Comparison of ENCODE assay signal across 11 cellular contexts in genomic region chr1:51491166-51491981, GRCh38. TPM values are rescaled to one million over a fixed set of nuclear protein-coding genes. Genes with fewer than 3 reads are reported as not detected.
DNase-seq lines count a peak whose midpoint lies in the region; ATAC-seq and TF ChIP-seq lines count a peak whose summit lies in the region.
"Had no signal": no experiment of that assay in that cellular context is flagged by ENCODE, and none has a peak within 500 bp of the region (broad histone marks: within the 10 kb centered on the region; RNA-seq: fewer than 3 reads in every experiment).

No MANE protein-coding gene starts in this region.

- H3K9me3 ChIP-seq in stomach = no peaks in the 10 kb centered on the region

- peak overlapping the region in 3 of 5 donors; percentile 1 to 67 (median 29) for H3K27ac ChIP-seq in stomach
- H3K27ac ChIP-seq: GM23248 had no signal

- no peaks in the 10 kb centered on the region for H3K9me3 Mint-ChIP-seq in activated T-cell treated with anti-CD3 and anti-CD28 coated beads, Interleukin-2, amount 50 U/mL, for 4 hours
- H3K9me3 Mint-ChIP-seq in IgD-negative memory B cell = no peaks in the 10 kb centered on the region
- H3K9me3 Mint-ChIP-seq in activated naive CD8-positive, alpha-beta T cell treated with anti-CD3 and anti-CD28 coated beads, Interleukin-2, amount 50 U/mL, for 24 hours = peaks cover 7% of the 10 kb centered on the region
- H3K9me3 Mint-ChIP-seq in activated T-helper 1 cell treated with anti-CD3 and anti-CD28 coated beads, Interleukin-12 subunit alpha, Interleukin-12 subunit beta, Interleukin-2, Interleukin-4 antibody, amounts not matched to agents 30 ng/mL and 10 ng/mL and 1 ng/mL, durations not matched to agents 14 hours and 24 hours and 36 hours = no peaks in the 10 kb centered on the region

- TF ChIP-seq EP300 in stomach (IDR thresholded peaks at IDR 0.05) = no peak

- H3K27me3 Mint-ChIP-seq in activated T-cell treated with anti-CD3 and anti-CD28 coated beads, Interleukin-2, amount 50 U/mL, for 4 hours (ENCODE audit: low read depth) = no peaks in the 10 kb centered on the region
- H3K27me3 Mint-ChIP-seq in IgD-negative memory B cell = no peaks in the 10 kb centered on the region
- H3K27me3 Mint-ChIP-seq in activated naive CD8-positive, alpha-beta T cell treated with anti-CD3 and anti-CD28 coated beads, Interleukin-2, amount 50 U/mL, for 24 hours = no peaks in the 10 kb centered on the region
- H3K27me3 Mint-ChIP-seq in activated T-helper 1 cell treated with anti-CD3 and anti-CD28 coated beads, Interleukin-12 subunit alpha, Interleukin-12 subunit beta, Interleukin-2, Interleukin-4 antibody, amounts not matched to agents 30 ng/mL and 10 ng/mL and 1 ng/mL, durations not matched to agents 14 hours and 24 hours and 36 hours (ENCODE audit: insufficient read depth) = no peaks in the 10 kb centered on the region

- H3K36me3 ChIP-seq in stomach = no peaks in the 10 kb centered on the region

- H3K4me1 ChIP-seq in stomach = peaks cover 9 to 76% (median 55%) of the 10 kb centered on the region in 4 donors

- H3K27ac Mint-ChIP-seq in IgD-negative memory B cell = peak overlapping the region; percentile 69 to 91 (median 79)
- H3K27ac Mint-ChIP-seq in activated naive CD8-positive, alpha-beta T cell treated with anti-CD3 and anti-CD28 coated beads, Interleukin-2, amount 50 U/mL, for 24 hours = peak overlapping the region; percentile 6
- H3K27ac Mint-ChIP-seq in activated T-helper 1 cell treated with anti-CD3 and anti-CD28 coated beads, Interleukin-12 subunit alpha, Interleukin-12 subunit beta, Interleukin-2, Interleukin-4 antibody, amounts not matched to agents 30 ng/mL and 10 ng/mL and 1 ng/mL, durations not matched to agents 14 hours and 24 hours and 36 hours = no peak overlapping the region

- WGBS in stomach, 5 donors = 38 to 58% (median 49%) methylated on average over 4 of the region's 4 CpGs

- no peak overlapping the region for H3K4me3 ChIP-seq in stomach
- H3K4me3 ChIP-seq: GM23248 had no signal

- no peak for DNase-seq in activated T-cell treated with anti-CD3 and anti-CD28 coated beads, Interleukin-2, amount 50 U/mL, for 4 hours
- DNase-seq in activated T-cell treated with anti-CD3 and anti-CD28 coated beads, Interleukin-2, amount 50 U/mL, for 1 hour = no peak
- no peak for DNase-seq in activated naive CD8-positive, alpha-beta T cell treated with anti-CD3 and anti-CD28 coated beads, Interleukin-2, amount 50 U/mL, for 24 hours
- DNase-seq in stomach (no peak), amygdala (lab: John Stamatoyannopoulos, UW) (no peak)
- DNase-seq in activated T-helper 1 cell treated with anti-CD3 and anti-CD28 coated beads, Interleukin-12 subunit alpha, Interleukin-12 subunit beta, Interleukin-2, Interleukin-4 antibody, amounts not matched to agents 30 ng/mL and 10 ng/mL and 1 ng/mL, durations not matched to agents 14 hours and 24 hours and 36 hours (ENCODE audit: low spot score) = no peak
- DNase-seq: C1 segment of cervical spinal cord, GM23248 had no signal

- intact Hi-C loops in stomach (cut with DNase I; ENCODE audit: low total_unique reads) = no loop called here
- intact Hi-C loops in activated T-helper 1 cell treated with anti-CD3 and anti-CD28 coated beads, Interleukin-12 subunit alpha, Interleukin-12 subunit beta, Interleukin-2, Interleukin-4 antibody, amounts not matched to agents 30 ng/mL and 10 ng/mL and 1 ng/mL, durations not matched to agents 14 hours and 24 hours and 36 hours (cut with micrococcal nuclease) = no loop called here

- TF ChIP-seq POLR2A in stomach (IDR thresholded peaks at IDR 0.05) = no peak

- no peak for TF ChIP-seq CTCF in stomach (IDR thresholded peaks at IDR 0.05)

- ATAC-seq in activated T-cell treated with anti-CD3 and anti-CD28 coated beads, Interleukin-2, amount 50 U/mL, for 4 hours = no peak
- ATAC-seq in activated naive CD8-positive, alpha-beta T cell treated with anti-CD3 and anti-CD28 coated beads, Interleukin-2, amount 50 U/mL, for 24 hours = no peak
- no peak for ATAC-seq in HG02852 (IDR thresholded peaks at IDR 0.05; ENCODE audit: unreplicated experiment)

- H3K4me1 Mint-ChIP-seq in activated T-cell treated with anti-CD3 and anti-CD28 coated beads, Interleukin-2, amount 50 U/mL, for 4 hours (ENCODE audit: low read depth) = peaks cover 60% of the 10 kb centered on the region
- H3K4me1 Mint-ChIP-seq in IgD-negative memory B cell = peaks cover 48 to 59% (median 56%) of the 10 kb centered on the region in 3 donors
- peaks cover 60% of the 10 kb centered on the region for H3K4me1 Mint-ChIP-seq in activated naive CD8-positive, alpha-beta T cell treated with anti-CD3 and anti-CD28 coated beads, Interleukin-2, amount 50 U/mL, for 24 hours
- peaks cover 30% of the 10 kb centered on the region for H3K4me1 Mint-ChIP-seq in activated T-helper 1 cell treated with anti-CD3 and anti-CD28 coated beads, Interleukin-12 subunit alpha, Interleukin-12 subunit beta, Interleukin-2, Interleukin-4 antibody, amounts not matched to agents 30 ng/mL and 10 ng/mL and 1 ng/mL, durations not matched to agents 14 hours and 24 hours and 36 hours (ENCODE audit: low read depth)
- H3K4me1 Mint-ChIP-seq: neural crest cell had no signal

- H3K4me3 Mint-ChIP-seq in activated T-cell treated with anti-CD3 and anti-CD28 coated beads, Interleukin-2, amount 50 U/mL, for 4 hours = peak overlapping the region; percentile 17
- H3K4me3 Mint-ChIP-seq in IgD-negative memory B cell = peak overlapping the region; percentile 59 to 80 (median 76)
- H3K4me3 Mint-ChIP-seq in activated naive CD8-positive, alpha-beta T cell treated with anti-CD3 and anti-CD28 coated beads, Interleukin-2, amount 50 U/mL, for 24 hours = no peak overlapping the region
- H3K4me3 Mint-ChIP-seq in activated T-helper 1 cell treated with anti-CD3 and anti-CD28 coated beads, Interleukin-12 subunit alpha, Interleukin-12 subunit beta, Interleukin-2, Interleukin-4 antibody, amounts not matched to agents 30 ng/mL and 10 ng/mL and 1 ng/mL, durations not matched to agents 14 hours and 24 hours and 36 hours = no peak overlapping the region
- H3K4me3 Mint-ChIP-seq: neural crest cell had no signal

- H3K36me3 Mint-ChIP-seq in activated T-cell treated with anti-CD3 and anti-CD28 coated beads, Interleukin-2, amount 50 U/mL, for 4 hours (ENCODE audit: insufficient read depth) = peaks cover 9% of the 10 kb centered on the region
- H3K36me3 Mint-ChIP-seq in IgD-negative memory B cell = peaks cover 4% of the 10 kb centered on the region
- H3K36me3 Mint-ChIP-seq in activated naive CD8-positive, alpha-beta T cell treated with anti-CD3 and anti-CD28 coated beads, Interleukin-2, amount 50 U/mL, for 24 hours (ENCODE audit: low read depth) = peaks cover 16% of the 10 kb centered on the region
- peaks cover 6% of the 10 kb centered on the region for H3K36me3 Mint-ChIP-seq in activated T-helper 1 cell treated with anti-CD3 and anti-CD28 coated beads, Interleukin-12 subunit alpha, Interleukin-12 subunit beta, Interleukin-2, Interleukin-4 antibody, amounts not matched to agents 30 ng/mL and 10 ng/mL and 1 ng/mL, durations not matched to agents 14 hours and 24 hours and 36 hours (ENCODE audit: low read depth)

- H3K27me3 ChIP-seq in stomach = no peaks in the 10 kb centered on the region

RNA-seq across cellular contexts. Expression of gene EPS15, which starts 27.7 kb away (rescaled TPM):
- total RNA-seq in activated T-cell treated with anti-CD3 and anti-CD28 coated beads, Interleukin-2, amount 50 U/mL, for 4 hours = 10 to 100 TPM; 39.7 to 51.8 (median 51.4) TPM
- polyA plus RNA-seq in IgD-negative memory B cell (70.2 TPM), stomach (10 to 100 TPM; 13.3 to 23.4 (median 15.3) TPM)
- total RNA-seq in stomach = 100 to 1,000 TPM in 1 of 5 donors, 10 to 100 TPM in 4; 43.8 to 139 (median 67.4) TPM
- total RNA-seq in activated T-helper 1 cell treated with anti-CD3 and anti-CD28 coated beads, Interleukin-12 subunit alpha, Interleukin-12 subunit beta, Interleukin-2, Interleukin-4 antibody, amounts not matched to agents 30 ng/mL and 10 ng/mL and 1 ng/mL, durations not matched to agents 14 hours and 24 hours and 36 hours = 53.0 and 55.5 TPM in 2 replicates

Comparison
In these comparisons a context has a peak if more than half of its experiments do, and no peak if none do; other contexts are left out.
1. H3K4me3 Mint-ChIP-seq: peak in activated T-cell treated with anti-CD3 and anti-CD28 coated beads, Interleukin-2, amount 50 U/mL, for 4 hours (single experiment) and IgD-negative memory B cell (4 of 4); none in activated naive CD8-positive, alpha-beta T cell treated with anti-CD3 and anti-CD28 coated beads, Interleukin-2, amount 50 U/mL, for 24 hours (single experiment) and activated T-helper 1 cell treated with anti-CD3 and anti-CD28 coated beads, Interleukin-12 subunit alpha, Interleukin-12 subunit beta, Interleukin-2, Interleukin-4 antibody, amounts not matched to agents 30 ng/mL and 10 ng/mL and 1 ng/mL, durations not matched to agents 14 hours and 24 hours and 36 hours (single experiment).